ENCODE assay signal across 8 cellular contexts in genomic region chr2:74186038-74186437, GRCh38. TPM values are rescaled to one million over a fixed set of nuclear protein-coding genes. Genes with fewer than 3 reads are reported as not detected.
DNase-seq lines count a peak whose midpoint lies in the region; ATAC-seq and TF ChIP-seq lines count a peak whose summit lies in the region.

No MANE protein-coding gene starts in this region.

- peak overlapping the region in 10 of 11 experiments; percentile 9 to 84 (median 70); a peak in 19 of 22 replicates for H3K9ac ChIP-seq in BLaER1 treated with 17β-estradiol and CSF1 and Interleukin-3, amounts not matched to agents 10 nM and 100 nM

- peak; percentile 75 for DNase-seq in UCSD-AML1 (lab: John Stamatoyannopoulos, UW; ENCODE audit: unreplicated experiment)
- DNase-seq in lung (ENCODE audit: low spot score) = peak; percentile 55
- no peak for DNase-seq in NCI-H1417 treated with DMSO at 0.1 percent for 48 hours (lab: John Stamatoyannopoulos, UW)
- DNase-seq in A673 (ENCODE audit: low spot score) = no peak
- DNase-seq in NCI-H748 (lab: John Stamatoyannopoulos, UW; ENCODE audit: unreplicated experiment) = no peak

- BruUV-seq in A673 (replicated peaks; lab: Mats Ljungman, UMichigan) = no TSS peak

- H3K27me3 ChIP-seq in BLaER1 treated with 17β-estradiol and CSF1 and Interleukin-3, amounts not matched to agents 10 nM and 100 nM = no peaks in the 10 kb centered on the region
- H3K27me3 ChIP-seq in lung (ENCODE audit: control insufficient read depth, insufficient read depth) (no peaks in the 10 kb centered on the region), A673 (replicated peaks; ENCODE audit: insufficient read depth, low read depth, low read length, poor library complexity) (no peaks in the 10 kb centered on the region)

- peak; percentile 59 for ATAC-seq in HG03135 (IDR thresholded peaks at IDR 0.05; ENCODE audit: unreplicated experiment)
- ATAC-seq in lung (ENCODE audit: insufficient read depth, low FRiP score) = peak; percentile 83

- CTCF ChIA-PET in A673 (lab: Charles Lee) = no interaction called here

- WGBS in lung, 2 donors = 48 to 62% methylated on average over 9 of the region's 9 CpGs

- intact Hi-C loops in A673 (cut with micrococcal nuclease; ENCODE audit: unreplicated experiment) = no loop called here

- H3K36me3 ChIP-seq in BLaER1 treated with 17β-estradiol and CSF1 and Interleukin-3, amounts not matched to agents 10 nM and 100 nM = no peaks in the 10 kb centered on the region
- H3K36me3 ChIP-seq in lung (ENCODE audit: control insufficient read depth in 2 of 2, insufficient read depth in 2 of 2, low read length in 2 of 2) (no peaks in the 10 kb centered on the region), A673 (ENCODE audit: insufficient read depth, low read length, poor library complexity, severe bottlenecking) (no peaks in the 10 kb centered on the region)

- TF ChIP-seq CTCF in lung (IDR thresholded peaks at IDR 0.05; ENCODE audit: control extremely low read depth, extremely low read depth) (no peak), A673 (conservative IDR thresholded peaks at IDR 0.05; ENCODE audit: low read depth, low read length) (no peak)

- no peaks in the 10 kb centered on the region; a peak in 2 of 22 replicates for H3K9me3 ChIP-seq in BLaER1 treated with 17β-estradiol and CSF1 and Interleukin-3, amounts not matched to agents 10 nM and 100 nM (replicated peaks in 1 of 11)
- H3K9me3 ChIP-seq in lung (ENCODE audit: control insufficient read depth in 2 of 2, insufficient read depth in 1 of 2, low read length in 1 of 2) = no peaks in the 10 kb centered on the region
- H3K9me3 ChIP-seq in A673 (ENCODE audit: low read depth, low read length, poor library complexity, severe bottlenecking) = no peaks in the 10 kb centered on the region

- H3K4me2 ChIP-seq in BLaER1 treated with 17β-estradiol and CSF1 and Interleukin-3, amounts not matched to agents 10 nM and 100 nM = peak overlapping the region; percentile 46 to 94 (median 60)

- peak; percentile 43 for TF ChIP-seq POLR2A in GM19099 (IDR thresholded peaks at IDR 0.05; ENCODE audit: extremely low read depth, insufficient read length, low read depth)

- H3K4me1 ChIP-seq in BLaER1 treated with 17β-estradiol and CSF1 and Interleukin-3, amounts not matched to agents 10 nM and 100 nM = peaks cover 29 to 92% (median 42%) of the 10 kb centered on the region in 10 experiments
- H3K4me1 ChIP-seq in lung (ENCODE audit: control insufficient read depth in 2 of 2, insufficient read depth in 2 of 2, low read length in 2 of 2) (no peaks in the 10 kb centered on the region), A673 (ENCODE audit: insufficient read depth, low read length, poor library complexity, severe bottlenecking) (no peaks in the 10 kb centered on the region)

- peak overlapping the region; percentile 63 to 100 (median 79) for H3K27ac ChIP-seq in BLaER1 treated with 17β-estradiol and CSF1 and Interleukin-3, amounts not matched to agents 10 nM and 100 nM
- peak overlapping the region in 1 of 2 donors; percentile 7 for H3K27ac ChIP-seq in lung (ENCODE audit: low read depth in 1 of 2, low read length in 1 of 2)
- H3K27ac ChIP-seq in A673 (ENCODE audit: low read depth, low read length, poor library complexity, severe bottlenecking) = no peak overlapping the region

- no peak overlapping the region for H3K4me3 ChIP-seq in BLaER1 treated with 17β-estradiol and CSF1 and Interleukin-3, amounts not matched to agents 10 nM and 100 nM
- H3K4me3 ChIP-seq in lung (no peak overlapping the region), A673 (ENCODE audit: low read depth, low read length, poor library complexity, severe bottlenecking) (no peak overlapping the region)

- POLR2A ChIA-PET in A673 (lab: Charles Lee; ENCODE audit: low non-redundant PET) = no interaction called here

- no peaks in the 10 kb centered on the region for H4K20me1 ChIP-seq in BLaER1 treated with 17β-estradiol and CSF1 and Interleukin-3, amounts not matched to agents 10 nM and 100 nM

RNA-seq across cellular contexts. Expression of gene MOB1A, which starts 7.4 kb away (rescaled TPM):
- total RNA-seq in lung (100 to 1,000 TPM in 1 of 2 donors, 10 to 100 TPM in 1; 88.4 to 117 TPM), A673 (2021) (110 and 116 TPM in 2 replicates)
- 10 to 100 TPM; 33.4 to 73.8 TPM for polyA plus RNA-seq in lung

RNA-seq across cellular contexts. Expression of gene MTHFD2, which starts 12.4 kb away (rescaled TPM):
- total RNA-seq in lung (10 to 100 TPM; 20.9 to 84.1 TPM), A673 (2021) (252 and 293 TPM in 2 replicates)
- polyA plus RNA-seq in lung = 10 to 100 TPM; 32.3 to 88.1 TPM

RNA-seq across cellular contexts. Expression of gene BOLA3, which starts 38.3 kb away (rescaled TPM):
- 10 to 100 TPM; 12.0 to 36.4 TPM for total RNA-seq in lung
- 10 to 100 TPM; 43.0 to 64.5 TPM for polyA plus RNA-seq in lung
- 55.9 and 71.9 TPM in 2 replicates for total RNA-seq in A673 (2021)

Comparison
In these comparisons a context has a peak if more than half of its experiments do, and no peak if none do; other contexts are left out.
1. DNase-seq: peak in UCSD-AML1 (single experiment) and lung (single experiment); none in NCI-H1417 treated with DMSO at 0.1 percent for 48 hours (single experiment), A673 (single experiment) and NCI-H748 (single experiment).